Comparison of ENCODE assay signal across 8 cellular contexts in genomic region chr6:33390767-33391277, GRCh38. TPM values are rescaled to one million over a fixed set of nuclear protein-coding genes. Genes with fewer than 3 reads are reported as not detected.
DNase-seq lines count a peak whose midpoint lies in the region; ATAC-seq and TF ChIP-seq lines count a peak whose summit lies in the region.

No MANE protein-coding gene starts in this region.

- 69 to 76% (median 73%) methylated on average over 9 of the region's 9 CpGs for WGBS in ovary, 3 donors

- no peak for TF ChIP-seq POLR2A in ovary (IDR thresholded peaks at IDR 0.05)

- H3K36me3 ChIP-seq in DOHH2 (ENCODE audit: control insufficient read depth, low read length), result peaks cover 41% of the 10 kb centered on the region
- H3K36me3 ChIP-seq in OCI-LY1 (ENCODE audit: insufficient read depth, low read length), result peaks cover 20% of the 10 kb centered on the region; the same call in 1 of the 2 replicates
- H3K36me3 ChIP-seq in endocrine pancreas (ENCODE audit: control insufficient read depth, insufficient read depth, low read length), result no peaks in the 10 kb centered on the region
- H3K36me3 ChIP-seq in ovary, result no peaks in the 10 kb centered on the region

- H3K27ac ChIP-seq in DOHH2 (ENCODE audit: low read depth, low read length), result peak overlapping the region; percentile 86
- H3K27ac ChIP-seq in OCI-LY1 (ENCODE audit: low read depth, low read length, poor library complexity, severe bottlenecking), result peak overlapping the region; percentile 67
- peak overlapping the region; percentile 84 to 90 for H3K27ac ChIP-seq in ovary

- H3K79me2 ChIP-seq in DOHH2 (ENCODE audit: control insufficient read depth, low read length) (peaks cover 42% of the 10 kb centered on the region), OCI-LY1 (ENCODE audit: insufficient read depth, low read length) (peaks cover 39% of the 10 kb centered on the region)

- intact Hi-C loops in ovary (cut with DNase I), result loop anchor here in 1 of 4 donors (2.0 kb wide), 1 partner anchor 36 kb away; no protein-coding TSS in a partner anchor

- peak overlapping the region; percentile 40 for H3K9ac ChIP-seq in OCI-LY1 (ENCODE audit: low read length)
- peak overlapping the region; percentile 43 for H3K9ac ChIP-seq in endocrine pancreas (ENCODE audit: control insufficient read depth, insufficient read depth, low read length)

- H3K9me2 ChIP-seq in DOHH2 (replicated peaks; ENCODE audit: control insufficient read depth, low read length) (no peaks in the 10 kb centered on the region), OCI-LY1 (ENCODE audit: low read depth, low read length) (no peaks in the 10 kb centered on the region)

- H3K4me2 ChIP-seq in DOHH2 (ENCODE audit: low read length), result peak overlapping the region; percentile 86
- peak overlapping the region; percentile 56 for H3K4me2 ChIP-seq in OCI-LY1 (ENCODE audit: low read length)

- H4K20me1 ChIP-seq in DOHH2 (ENCODE audit: control insufficient read depth, insufficient read depth, low read depth, low read length), result peaks cover 18% of the 10 kb centered on the region; the same call in 1 of the 2 replicates
- H4K20me1 ChIP-seq in OCI-LY1 (ENCODE audit: insufficient read depth, low read length), result no peaks in the 10 kb centered on the region

- ATAC-seq in GM18870 (IDR thresholded peaks at IDR 0.05; ENCODE audit: unreplicated experiment), result no peak

- TF ChIP-seq EP300 in ovary (IDR thresholded peaks at IDR 0.05), result no peak

- DNase-seq in ovary (no peak), NCI-H1417 treated with DMSO at 0.1 percent for 48 hours (lab: John Stamatoyannopoulos, UW) (no peak), inferior parietal cortex (ENCODE audit: extremely low spot score) (no peak), COR-L47 (lab: John Stamatoyannopoulos, UW) (no peak)

- peak overlapping the region; percentile 84 for H2AFZ ChIP-seq in OCI-LY1 (ENCODE audit: low read length)

- H3K9me3 ChIP-seq in DOHH2 (ENCODE audit: control insufficient read depth, insufficient read depth, low read length) (no peaks in the 10 kb centered on the region), OCI-LY1 (ENCODE audit: low read length) (no peaks in the 10 kb centered on the region), endocrine pancreas (ENCODE audit: control insufficient read depth, low read length) (no peaks in the 10 kb centered on the region), ovary (no peaks in the 10 kb centered on the region)

- H3K4me1 ChIP-seq in DOHH2 (ENCODE audit: control insufficient read depth, low read length), result peaks cover 30% of the 10 kb centered on the region
- H3K4me1 ChIP-seq in OCI-LY1 (ENCODE audit: insufficient read depth, low read length, severe bottlenecking), result peaks cover 38% of the 10 kb centered on the region
- H3K4me1 ChIP-seq in endocrine pancreas (ENCODE audit: control insufficient read depth, insufficient read depth, low read length), result no peaks in the 10 kb centered on the region
- H3K4me1 ChIP-seq in ovary (ENCODE audit: insufficient read depth), result peaks cover 6% of the 10 kb centered on the region

- H3K27me3 ChIP-seq in DOHH2 (ENCODE audit: control insufficient read depth, low read length), result no peaks in the 10 kb centered on the region
- no peaks in the 10 kb centered on the region for H3K27me3 ChIP-seq in OCI-LY1 (ENCODE audit: insufficient read depth, low read length)
- H3K27me3 ChIP-seq in endocrine pancreas (ENCODE audit: control insufficient read depth, insufficient read depth, low read length), result no peaks in the 10 kb centered on the region
- no peaks in the 10 kb centered on the region for H3K27me3 ChIP-seq in ovary

- TF ChIP-seq CTCF in DOHH2 (IDR thresholded peaks at IDR 0.05; ENCODE audit: low read depth, low read length, poor library complexity, severe bottlenecking), result no peak
- TF ChIP-seq CTCF in OCI-LY1 (IDR thresholded peaks at IDR 0.05; ENCODE audit: low read length), result no peak
- no peak for TF ChIP-seq CTCF in ovary (IDR thresholded peaks at IDR 0.05)

- H3F3A ChIP-seq in DOHH2 (ENCODE audit: control insufficient read depth, insufficient read depth) (peaks cover 10% of the 10 kb centered on the region), OCI-LY1 (ENCODE audit: insufficient read depth, low read length) (no peaks in the 10 kb centered on the region)

- H3K4me3 ChIP-seq in DOHH2 (ENCODE audit: low read length) (peak overlapping the region; percentile 74), OCI-LY1 (ENCODE audit: low read depth, low read length, poor library complexity, severe bottlenecking) (peak overlapping the region; percentile 41), endocrine pancreas (ENCODE audit: control insufficient read depth, insufficient read depth, low read length) (peak overlapping the region; percentile 8), ovary (peak overlapping the region; percentile 23)

RNA-seq across cellular contexts. Expression of gene KIFC1, which starts 0.8 kb away (rescaled TPM):
- 1 to 10 TPM in 6 of 7 donors, under 1 TPM in 1; 0.60 to 3.9 (median 2.2) TPM for total RNA-seq in ovary
- 1 to 10 TPM; 1.7 to 2.3 TPM for polyA plus RNA-seq in ovary

RNA-seq across cellular contexts. Expression of gene PHF1, which starts 20.0 kb away (rescaled TPM):
- 100 to 1,000 TPM in 5 of 7 donors, 10 to 100 TPM in 2; 94.3 to 182 (median 123) TPM for total RNA-seq in ovary
- 100 to 1,000 TPM in 1 of 2 donors, 10 to 100 TPM in 1; 80.7 to 179 TPM for polyA plus RNA-seq in ovary

RNA-seq across cellular contexts. Expression of gene CUTA, which starts 27.1 kb away (rescaled TPM):
- 100 to 1,000 TPM; 125 to 238 (median 177) TPM for total RNA-seq in ovary
- polyA plus RNA-seq in ovary, result 100 to 1,000 TPM; 173 to 250 TPM

RNA-seq across cellular contexts. Expression of gene SYNGAP1, which starts 29.0 kb away (rescaled TPM):
- 10 to 100 TPM; 17.5 to 60.0 (median 43.1) TPM for total RNA-seq in ovary
- 10 to 100 TPM; 14.6 to 29.8 TPM for polyA plus RNA-seq in ovary

Comparison
In these comparisons a context has a peak if more than half of its experiments do, and no peak if none do; other contexts are left out.
1. H3K4me3 ChIP-seq: peak in every context shown above with its lines; median percentile 74 in DOHH2; 41 in OCI-LY1; 23 in ovary; 8 in endocrine pancreas.